In genomic region chr16:56477096-56477878, GRCh38 we compare ENCODE assay signal across 8 cellular contexts. TPM values are rescaled to one million over a fixed set of nuclear protein-coding genes. Genes with fewer than 3 reads are reported as not detected.
DNase-seq lines count a peak whose midpoint lies in the region; ATAC-seq lines count a peak whose summit lies in the region.

No MANE protein-coding gene starts in this region.

- H3K27me3 Mint-ChIP-seq in activated T-cell treated with anti-CD3 and anti-CD28 coated beads, Interleukin-2, amount 50 U/mL, for 72 hours (ENCODE audit: low read depth), result no peaks in the 10 kb centered on the region

- peak overlapping the region; percentile 90 for H3K27ac Mint-ChIP-seq in activated T-cell treated with anti-CD3 and anti-CD28 coated beads, Interleukin-2, amount 50 U/mL, for 72 hours

- H3K36me3 Mint-ChIP-seq in activated T-cell treated with anti-CD3 and anti-CD28 coated beads, Interleukin-2, amount 50 U/mL, for 72 hours (ENCODE audit: insufficient read depth in 2 of 2), result peaks cover 5 to 32% of the 10 kb centered on the region in 2 donors

- H3K4me1 Mint-ChIP-seq in activated T-cell treated with anti-CD3 and anti-CD28 coated beads, Interleukin-2, amount 50 U/mL, for 72 hours (ENCODE audit: low read depth), result peaks cover 23% of the 10 kb centered on the region

- ATAC-seq in activated T-cell treated with anti-CD3 and anti-CD28 coated beads, Interleukin-2, amount 50 U/mL, for 72 hours (replicated peaks in 1 of 2), result peak; percentile 51 to 88
- no peak for ATAC-seq in HG02759 (IDR thresholded peaks at IDR 0.05; ENCODE audit: unreplicated experiment)
- no peak for ATAC-seq in GM18867 (IDR thresholded peaks at IDR 0.05; ENCODE audit: unreplicated experiment)

- DNase-seq in A172 (ENCODE audit: low spot score), result peak; percentile 90
- peak; percentile 85 for DNase-seq in HCEC 1CT
- peak in 1 of 2 donors; percentile 4 for DNase-seq in activated T-cell treated with anti-CD3 and anti-CD28 coated beads, Interleukin-2, amount 50 U/mL, for 72 hours
- peak; percentile 54 for DNase-seq in glomerular endothelial cell (ENCODE audit: extremely low read depth, low read depth, low spot score)
- DNase-seq in KG1 (lab: John Stamatoyannopoulos, UW), result no peak
- DNase-seq in NK-92 treated with Interleukin-12 subunit alpha and Interleukin-12 subunit beta, amount 100 ng/mL, for 24 hours (lab: John Stamatoyannopoulos, UW), result no peak

- no peaks in the 10 kb centered on the region for H3K9me3 Mint-ChIP-seq in activated T-cell treated with anti-CD3 and anti-CD28 coated beads, Interleukin-2, amount 50 U/mL, for 72 hours

- H3K4me3 Mint-ChIP-seq in activated T-cell treated with anti-CD3 and anti-CD28 coated beads, Interleukin-2, amount 50 U/mL, for 72 hours, result peak overlapping the region in 1 of 2 donors; percentile 37

RNA-seq across cellular contexts. Expression of gene OGFOD1, which starts 25.9 kb away (rescaled TPM):
- total RNA-seq in A172 (2014; rRNA removed; shearing (Covaris generic)), result 154 and 217 TPM in 2 replicates
- total RNA-seq in activated T-cell treated with anti-CD3 and anti-CD28 coated beads, Interleukin-2, amount 50 U/mL, for 72 hours, result 10 to 100 TPM; 62.6 to 66.1 TPM
- total RNA-seq in glomerular endothelial cell, result 30.8 and 60.5 TPM in 2 replicates

RNA-seq across cellular contexts. Expression of gene NUDT21, which starts 26.2 kb away (rescaled TPM):
- total RNA-seq in A172 (2014; rRNA removed; shearing (Covaris generic)), result 177 and 191 TPM in 2 replicates
- 100 to 1,000 TPM; 304 to 350 TPM for total RNA-seq in activated T-cell treated with anti-CD3 and anti-CD28 coated beads, Interleukin-2, amount 50 U/mL, for 72 hours
- total RNA-seq in glomerular endothelial cell, result 33.8 and 67.9 TPM in 2 replicates

RNA-seq across cellular contexts. Expression of gene BBS2, which starts 42.5 kb away (rescaled TPM):
- total RNA-seq in A172 (2014; rRNA removed; shearing (Covaris generic)), result 57.6 and 64.5 TPM in 2 replicates
- total RNA-seq in activated T-cell treated with anti-CD3 and anti-CD28 coated beads, Interleukin-2, amount 50 U/mL, for 72 hours, result 10 to 100 TPM; 25.7 to 27.6 TPM
- total RNA-seq in glomerular endothelial cell, result 37.2 and 37.5 TPM in 2 replicates

RNA-seq across cellular contexts. Expression of gene AMFR, which starts 51.9 kb away (rescaled TPM):
- total RNA-seq in A172 (2014; rRNA removed; shearing (Covaris generic)), result 172 and 175 TPM in 2 replicates
- 10 to 100 TPM; 70.1 to 75.0 TPM for total RNA-seq in activated T-cell treated with anti-CD3 and anti-CD28 coated beads, Interleukin-2, amount 50 U/mL, for 72 hours
- 113 and 116 TPM in 2 replicates for total RNA-seq in glomerular endothelial cell

Comparison
In these comparisons a context has a peak if more than half of its experiments do, and no peak if none do; other contexts are left out.
1. DNase-seq: peak in A172 (single experiment), HCEC 1CT (single experiment) and glomerular endothelial cell (single experiment); none in KG1 (single experiment) and NK-92 treated with Interleukin-12 subunit alpha and Interleukin-12 subunit beta, amount 100 ng/mL, for 24 hours (single experiment).
2. ATAC-seq: peak in activated T-cell treated with anti-CD3 and anti-CD28 coated beads, Interleukin-2, amount 50 U/mL, for 72 hours (2 of 2); none in HG02759 (single experiment) and GM18867 (single experiment).